In genomic region chr16:4029816-4030215, GRCh38 we compare ENCODE assay signal across 21 cellular contexts.
"Had no signal": no experiment of that assay in that cellular context is flagged by ENCODE, and none has a peak within 500 bp of the region (broad histone marks: within the 10 kb centered on the region; RNA-seq: fewer than 3 reads in every experiment).

No MANE protein-coding gene starts in this region.

- H3K27ac ChIP-seq: brain microvascular endothelial cell, coronary artery, gastrocnemius medialis, neutrophil, pancreas, right lobe of liver, testis, upper lobe of right lung had no signal

- H3K27me3 ChIP-seq: brain microvascular endothelial cell, gastrocnemius medialis, pancreas, right lobe of liver, testis, upper lobe of right lung had no signal

- H3K36me3 ChIP-seq: brain microvascular endothelial cell, gastrocnemius medialis, neutrophil, pancreas, right lobe of liver, upper lobe of right lung had no signal

- H3K27ac Mint-ChIP-seq: activated T-cell treated with anti-CD3 and anti-CD28 coated beads, Interleukin-2, amount 50 U/mL, for 72 hours had no signal

- H3K9me3 Mint-ChIP-seq: activated T-cell treated with anti-CD3 and anti-CD28 coated beads, Interleukin-2, amount 50 U/mL, for 72 hours had no signal

- H3K4me3 ChIP-seq: coronary artery, gastrocnemius medialis, lung, pancreas, right lobe of liver, testis, upper lobe of right lung had no signal

- DNase-seq: activated effector memory CD4-positive, alpha-beta T cell treated with anti-CD3 and anti-CD28 coated beads, Interleukin-2, amount 50 U/mL, for 16 hours; activated naive CD4-positive, alpha-beta T cell treated with anti-CD3 and anti-CD28 coated beads, Interleukin-2, amount 50 U/mL, for 16 hours; activated T-cell treated with anti-CD3 and anti-CD28 coated beads, Interleukin-2, amount 50 U/mL, for 72 hours; aorta; brain microvascular endothelial cell; central memory CD4-positive, alpha-beta T cell; gastrocnemius medialis; kidney; pancreas; right lobe of liver; small intestine; stimulated activated CD4-positive, alpha-beta T cell treated with anti-CD3 and anti-CD28 coated beads, Interleukin-15, amount 100 ng/mL, for 24 hours; stimulated activated CD4-positive, alpha-beta T cell treated with anti-CD3 and anti-CD28 coated beads, Interleukin-4, amount 100 ng/mL, for 1 hour; T-helper 9 cell; testis; upper lobe of right lung had no signal

- ATAC-seq: activated CD4-positive, CD25-positive, alpha-beta regulatory T cell treated with anti-CD3 and anti-CD28 coated beads, Interleukin-2, amount 50 U/mL, for 24 hours; activated T-cell treated with anti-CD3 and anti-CD28 coated beads, Interleukin-2, amount 50 U/mL, for 72 hours; gastrocnemius medialis; left lobe of liver; pancreas; right lobe of liver; upper lobe of right lung had no signal

- H3K4me3 Mint-ChIP-seq: activated T-cell treated with anti-CD3 and anti-CD28 coated beads, Interleukin-2, amount 50 U/mL, for 72 hours had no signal

- H3K9me3 ChIP-seq: gastrocnemius medialis, neutrophil, pancreas, right lobe of liver, testis, upper lobe of right lung had no signal

- H3K4me1 ChIP-seq: right lobe of liver, testis had no signal
